In genomic region chr14:100374891-100375272, GRCh38 we compare ENCODE assay signal across 1 cellular context.
TF ChIP-seq lines count a peak whose summit lies in the region.

No MANE protein-coding gene starts in this region.

TF ChIP-seq in HepG2, 621 proteins besides CTCF, POLR2A, EP300 and RAD21:
- no peak for TF ChIP-seq ZSCAN25 (CRISPR knock-in tag; IDR thresholded peaks at IDR 0.05)
- TF ChIP-seq ZBTB33 (CRISPR knock-in tag; IDR thresholded peaks at IDR 0.05): peak; percentile 23; the same call in 1 of the 2 replicates
